ENCODE assay signal across 1 cellular context in genomic region chr18:79440728-79441127, GRCh38.
TF ChIP-seq lines count a peak whose summit lies in the region.

No MANE protein-coding gene starts in this region.

TF ChIP-seq in HepG2, 621 proteins besides CTCF, POLR2A, EP300 and RAD21:
- no peak for TF ChIP-seq HNF4G (IDR thresholded peaks at IDR 0.05; ENCODE audit: borderline replicate concordance, low read depth, low read length)
- no peak for TF ChIP-seq HNF4G (CRISPR knock-in tag; IDR thresholded peaks at IDR 0.05; ENCODE audit: borderline replicate concordance, low read depth)
- no peak for TF ChIP-seq ZNF761 (CRISPR knock-in tag; conservative IDR thresholded peaks at IDR 0.05)
- no peak for TF ChIP-seq ZBTB2 (CRISPR knock-in tag; IDR thresholded peaks at IDR 0.05; ENCODE audit: low read depth)
- TF ChIP-seq HIC2 (CRISPR knock-in tag; IDR thresholded peaks at IDR 0.05; ENCODE audit: low read depth): no peak
